Comparison of ENCODE assay signal across 20 cellular contexts in genomic region chr5:31990701-31991110, GRCh38.
DNase-seq lines count a peak whose midpoint lies in the region; ATAC-seq and TF ChIP-seq lines count a peak whose summit lies in the region.
"Had no signal": no experiment of that assay in that cellular context is flagged by ENCODE, and none has a peak within 500 bp of the region (broad histone marks: within the 10 kb centered on the region; RNA-seq: fewer than 3 reads in every experiment).

No MANE protein-coding gene starts in this region.

- H4K12ac ChIP-seq in trophoblast cell (ENCODE audit: low read depth, low read length): no peak overlapping the region

- H4K91ac ChIP-seq in trophoblast cell (ENCODE audit: low read depth, low read length): no peak overlapping the region

- H3K27ac ChIP-seq in trophoblast cell (ENCODE audit: low read depth, low read length) (no peak overlapping the region), left lung (no peak overlapping the region)

- intact Hi-C loops in left lung (cut with DNase I): no loop called here

- no peak overlapping the region for H3K9ac ChIP-seq in trophoblast cell (ENCODE audit: low read length)

- no peaks in the 10 kb centered on the region for H3K36me3 ChIP-seq in trophoblast cell (ENCODE audit: control insufficient read depth in 1 of 2, insufficient read depth in 2 of 2, low read length in 2 of 2)
- H3K36me3 ChIP-seq in left lung: no peaks in the 10 kb centered on the region
- H3K36me3 ChIP-seq: ovary had no signal

- no peak overlapping the region for H2AFZ ChIP-seq in trophoblast cell (ENCODE audit: insufficient read depth, low read length, poor library complexity)

- no peak overlapping the region for H3K18ac ChIP-seq in trophoblast cell (ENCODE audit: low read length)

- H3K4me3 ChIP-seq in trophoblast cell (ENCODE audit: low read depth, low read length) (no peak overlapping the region), left lung (no peak overlapping the region)
- H3K4me3 ChIP-seq: dorsolateral prefrontal cortex, ovary, skin epidermis had no signal

- no peak overlapping the region for H2BK120ac ChIP-seq in trophoblast cell (ENCODE audit: insufficient read depth, low read length, poor library complexity)

- H4K8ac ChIP-seq in trophoblast cell (ENCODE audit: low read depth, low read length): no peak overlapping the region

- H3K79me2 ChIP-seq in trophoblast cell (ENCODE audit: control insufficient read depth, insufficient read depth, low read length, poor library complexity): no peaks in the 10 kb centered on the region

- H3K4me1 ChIP-seq in trophoblast cell (ENCODE audit: control insufficient read depth in 1 of 2, insufficient read depth in 2 of 2, low read length in 2 of 2) (no peaks in the 10 kb centered on the region), left lung (no peaks in the 10 kb centered on the region)

- H3K79me1 ChIP-seq in trophoblast cell (ENCODE audit: low read length): no peaks in the 10 kb centered on the region

- H3K27me3 ChIP-seq in trophoblast cell (ENCODE audit: insufficient read depth, low read length) (no peaks in the 10 kb centered on the region), left lung (no peaks in the 10 kb centered on the region)
- H3K27me3 ChIP-seq: dorsolateral prefrontal cortex, ovary had no signal

- peaks cover 5% of the 10 kb centered on the region for H3K9me3 ChIP-seq in trophoblast cell (ENCODE audit: insufficient read depth, low read depth, low read length)
- no peaks in the 10 kb centered on the region for H3K9me3 ChIP-seq in left lung
- H3K9me3 ChIP-seq: ovary had no signal

- H3K4me2 ChIP-seq in trophoblast cell (ENCODE audit: low read length): no peak overlapping the region

- DNase-seq in Daoy (ENCODE audit: low read depth): peak; percentile 39
- DNase-seq in LHCN-M2 (ENCODE audit: low read depth): peak; percentile 24
- DNase-seq in amniotic epithelial cell (ENCODE audit: low read depth): peak; percentile 88
- peak; percentile 70 to 78 for DNase-seq in trophoblast cell
- no peak for DNase-seq in HuH-7 (ENCODE audit: low spot score)
- DNase-seq in left lung: no peak
- DNase-seq: activated CD4-positive, alpha-beta T cell treated with anti-CD3 and anti-CD28 coated beads for 36 hours; activated naive CD4-positive, alpha-beta T cell treated with anti-CD3 and anti-CD28 coated beads, Interleukin-2, amount 50 U/mL, for 16 hours; hippocampal formation; left colon; NCI-H2081 treated with DMSO at 0.1 percent for 48 hours; NCI-H774; ovary; SHP77; stimulated activated naive B cell treated with anti-CD40 and anti-IgM and Interleukin-4, amounts not matched to agents 10 μg/mL and 1 μg/mL and 100 μg/mL, for 72 hours; T-helper 2 cell had no signal

- H2BK5ac ChIP-seq in trophoblast cell (ENCODE audit: low read depth, low read length, poor library complexity): no peak overlapping the region

- no peak overlapping the region for H3K23ac ChIP-seq in trophoblast cell (ENCODE audit: low read length)

- no peak overlapping the region for H3K4ac ChIP-seq in trophoblast cell (ENCODE audit: low read depth, low read length)

- WGBS in trophoblast cell (ENCODE audit: extremely low coverage, insufficient coverage, insufficient read length): no CpG with 5 or more reads among the region's 3 CpGs

- no peak overlapping the region for H2BK12ac ChIP-seq in trophoblast cell (ENCODE audit: low read length)

- H2AK5ac ChIP-seq in trophoblast cell (ENCODE audit: low read length): no peak overlapping the region

- ATAC-seq in GM21360 (IDR thresholded peaks at IDR 0.05; ENCODE audit: unreplicated experiment) (no peak), HG02642 (IDR thresholded peaks at IDR 0.05; ENCODE audit: poor library complexity, unreplicated experiment) (no peak), left lung (no peak)
- ATAC-seq: activated CD4-positive, alpha-beta T cell treated with anti-CD3 and anti-CD28 coated beads for 36 hours; left colon; stimulated activated naive B cell treated with anti-CD40 and anti-IgM and Interleukin-4, amounts not matched to agents 10 μg/mL and 1 μg/mL and 100 μg/mL, for 72 hours had no signal

- H3K14ac ChIP-seq in trophoblast cell (ENCODE audit: low read length): no peak overlapping the region

- no peak for TF ChIP-seq CTCF in left lung (IDR thresholded peaks at IDR 0.05)

Comparison
In these comparisons a context has a peak if more than half of its experiments do, and no peak if none do; other contexts are left out.
1. DNase-seq: peak in Daoy (single experiment), LHCN-M2 (single experiment), amniotic epithelial cell (single experiment) and trophoblast cell (2 of 2); none in HuH-7 (single experiment) and left lung (0 of 2).